In genomic region chr9:70123695-70124094, GRCh38 we compare ENCODE assay signal across 30 cellular contexts.
"Had no signal": no experiment of that assay in that cellular context is flagged by ENCODE, and none has a peak within 500 bp of the region (broad histone marks: within the 10 kb centered on the region; RNA-seq: fewer than 3 reads in every experiment).

No MANE protein-coding gene starts in this region.

- ATAC-seq: activated CD4-positive, alpha-beta T cell treated with anti-CD3 and anti-CD28 coated beads for 36 hours; activated CD8-positive, alpha-beta memory T cell treated with anti-CD3 and anti-CD28 coated beads, Interleukin-2, amount 10 ng/mL, durations not matched to agents 7 days and 5 days; activated CD8-positive, alpha-beta T cell treated with anti-CD3 and anti-CD28 coated beads, Interleukin-2, amount 10 ng/mL, durations not matched to agents 7 days and 5 days; activated naive CD8-positive, alpha-beta T cell treated with anti-CD3 and anti-CD28 coated beads, Interleukin-2, amount 50 U/mL, for 24 hours; esophagus mucosa had no signal

- H3K36me3 ChIP-seq: adrenal gland, ascending aorta, brain microvascular endothelial cell had no signal

- H3K9me3 ChIP-seq: adrenal gland, ascending aorta had no signal

- H3K4me3 Mint-ChIP-seq: activated CD4-positive, alpha-beta memory T cell treated with anti-CD3 and anti-CD28 coated beads for 36 hours; activated CD4-positive, alpha-beta T cell treated with anti-CD3 and anti-CD28 coated beads for 36 hours; activated CD4-positive, alpha-beta T cell treated with anti-CD3 and anti-CD28 coated beads, Interleukin-2, amount 10 ng/mL, durations not matched to agents 24 days and 14 days; activated CD8-positive, alpha-beta memory T cell treated with anti-CD3 and anti-CD28 coated beads, Interleukin-2, amount 10 ng/mL, durations not matched to agents 7 days and 5 days; activated CD8-positive, alpha-beta T cell treated with anti-CD3 and anti-CD28 coated beads, Interleukin-2, amount 10 ng/mL, durations not matched to agents 7 days and 5 days; activated naive CD4-positive, alpha-beta T cell treated with anti-CD3 and anti-CD28 coated beads for 36 hours; activated naive CD4-positive, alpha-beta T cell treated with anti-CD3 and anti-CD28 coated beads, Interleukin-2, amount 50 U/mL, for 24 hours; activated naive CD8-positive, alpha-beta T cell treated with anti-CD3 and anti-CD28 coated beads for 36 hours; activated naive CD8-positive, alpha-beta T cell treated with anti-CD3 and anti-CD28 coated beads, Interleukin-2, amount 50 U/mL, for 24 hours; activated T-helper 1 cell treated with anti-CD3 and anti-CD28 coated beads, Interleukin-12 subunit alpha, Interleukin-12 subunit beta, Interleukin-2, Interleukin-4 antibody, amounts not matched to agents 30 ng/mL and 10 ng/mL and 1 ng/mL, durations not matched to agents 14 hours and 24 hours and 36 hours; dendritic cell treated with granulocyte-macrophage colony-stimulating factor and Interleukin-4, amounts not matched to agents 40 ng/mL and 50 ng/mL, for 4 days; endodermal cell had no signal

- H3K4me1 ChIP-seq: ascending aorta had no signal

- H3K27ac Mint-ChIP-seq: activated CD4-positive, alpha-beta memory T cell treated with anti-CD3 and anti-CD28 coated beads for 36 hours; activated CD4-positive, alpha-beta T cell treated with anti-CD3 and anti-CD28 coated beads for 36 hours; activated CD4-positive, alpha-beta T cell treated with anti-CD3 and anti-CD28 coated beads, Interleukin-2, amount 10 ng/mL, durations not matched to agents 24 days and 14 days; activated CD8-positive, alpha-beta memory T cell treated with anti-CD3 and anti-CD28 coated beads, Interleukin-2, amount 10 ng/mL, durations not matched to agents 7 days and 5 days; activated CD8-positive, alpha-beta T cell treated with anti-CD3 and anti-CD28 coated beads, Interleukin-2, amount 10 ng/mL, durations not matched to agents 7 days and 5 days; activated naive CD4-positive, alpha-beta T cell treated with anti-CD3 and anti-CD28 coated beads for 36 hours; activated naive CD4-positive, alpha-beta T cell treated with anti-CD3 and anti-CD28 coated beads, Interleukin-2, amount 50 U/mL, for 24 hours; activated naive CD8-positive, alpha-beta T cell treated with anti-CD3 and anti-CD28 coated beads for 36 hours; activated naive CD8-positive, alpha-beta T cell treated with anti-CD3 and anti-CD28 coated beads, Interleukin-2, amount 50 U/mL, for 24 hours; activated T-helper 1 cell treated with anti-CD3 and anti-CD28 coated beads, Interleukin-12 subunit alpha, Interleukin-12 subunit beta, Interleukin-2, Interleukin-4 antibody, amounts not matched to agents 30 ng/mL and 10 ng/mL and 1 ng/mL, durations not matched to agents 14 hours and 24 hours and 36 hours; activated T-helper 2 cell treated with anti-CD3 and anti-CD28 coated beads, Interferon-gamma antibody, Interleukin-2, Interleukin-4, amounts not matched to agents 10 μg/mL and 5 μg/mL and 100 μg/mL, durations not matched to agents 14 hours and 24 hours and 36 hours; dendritic cell treated with granulocyte-macrophage colony-stimulating factor and Interleukin-4, amounts not matched to agents 40 ng/mL and 50 ng/mL, for 4 days; endodermal cell had no signal

- DNase-seq: activated CD4-positive, alpha-beta memory T cell treated with anti-CD3 and anti-CD28 coated beads for 36 hours; activated CD4-positive, alpha-beta T cell treated with anti-CD3 and anti-CD28 coated beads for 36 hours; activated CD4-positive, alpha-beta T cell treated with anti-CD3 and anti-CD28 coated beads, Interleukin-2, amount 10 ng/mL, durations not matched to agents 24 days and 14 days; activated CD4-positive, CD25-positive, alpha-beta regulatory T cell; activated CD4-positive, CD25-positive, alpha-beta regulatory T cell treated with anti-CD3 and anti-CD28 coated beads, Interleukin-2, amount 50 U/mL, for 72 hours; activated CD8-positive, alpha-beta memory T cell treated with anti-CD3 and anti-CD28 coated beads, Interleukin-2, amount 10 ng/mL, durations not matched to agents 7 days and 5 days; activated CD8-positive, alpha-beta memory T cell treated with anti-CD3 and anti-CD28 coated beads, Interleukin-2, amount 50 U/mL, for 4 hours; activated CD8-positive, alpha-beta T cell treated with anti-CD3 and anti-CD28 coated beads, Interleukin-2, amount 10 ng/mL, durations not matched to agents 7 days and 5 days; activated effector memory CD4-positive, alpha-beta T cell treated with anti-CD3 and anti-CD28 coated beads, Interleukin-2, amount 50 U/mL, for 16 hours; activated naive CD4-positive, alpha-beta T cell treated with anti-CD3 and anti-CD28 coated beads for 36 hours; activated naive CD8-positive, alpha-beta T cell treated with anti-CD3 and anti-CD28 coated beads for 36 hours; activated naive CD8-positive, alpha-beta T cell treated with anti-CD3 and anti-CD28 coated beads, Interleukin-2, amount 50 U/mL, for 24 hours; activated T-cell treated with anti-CD3 and anti-CD28 coated beads, Interleukin-2, amount 50 U/mL, for 1 hour; activated T-cell treated with anti-CD3 and anti-CD28 coated beads, Interleukin-2, amount 50 U/mL, for 48 hours; adrenal gland; brain microvascular endothelial cell; caudate nucleus; dorsolateral prefrontal cortex; effector memory CD4-positive, alpha-beta T cell; endodermal cell; foreskin fibroblast; T-helper 2 cell had no signal

- H3K9me3 Mint-ChIP-seq: activated CD4-positive, alpha-beta memory T cell treated with anti-CD3 and anti-CD28 coated beads for 36 hours; activated CD4-positive, alpha-beta T cell treated with anti-CD3 and anti-CD28 coated beads, Interleukin-2, amount 10 ng/mL, durations not matched to agents 24 days and 14 days; activated naive CD4-positive, alpha-beta T cell treated with anti-CD3 and anti-CD28 coated beads for 36 hours; activated naive CD4-positive, alpha-beta T cell treated with anti-CD3 and anti-CD28 coated beads, Interleukin-2, amount 50 U/mL, for 24 hours; activated naive CD8-positive, alpha-beta T cell treated with anti-CD3 and anti-CD28 coated beads for 36 hours; activated naive CD8-positive, alpha-beta T cell treated with anti-CD3 and anti-CD28 coated beads, Interleukin-2, amount 50 U/mL, for 24 hours; activated T-helper 1 cell treated with anti-CD3 and anti-CD28 coated beads, Interleukin-12 subunit alpha, Interleukin-12 subunit beta, Interleukin-2, Interleukin-4 antibody, amounts not matched to agents 30 ng/mL and 10 ng/mL and 1 ng/mL, durations not matched to agents 14 hours and 24 hours and 36 hours; activated T-helper 2 cell treated with anti-CD3 and anti-CD28 coated beads, Interferon-gamma antibody, Interleukin-2, Interleukin-4, amounts not matched to agents 10 μg/mL and 5 μg/mL and 100 μg/mL, durations not matched to agents 14 hours and 24 hours and 36 hours; dendritic cell treated with granulocyte-macrophage colony-stimulating factor and Interleukin-4, amounts not matched to agents 40 ng/mL and 50 ng/mL, for 4 days; endodermal cell had no signal

- H3K4me3 ChIP-seq: adrenal gland, ascending aorta, coronary artery, dorsolateral prefrontal cortex had no signal

- H3K27me3 Mint-ChIP-seq: activated CD4-positive, alpha-beta memory T cell treated with anti-CD3 and anti-CD28 coated beads for 36 hours; activated CD4-positive, alpha-beta T cell treated with anti-CD3 and anti-CD28 coated beads for 36 hours; activated naive CD4-positive, alpha-beta T cell treated with anti-CD3 and anti-CD28 coated beads, Interleukin-2, amount 50 U/mL, for 24 hours; activated naive CD8-positive, alpha-beta T cell treated with anti-CD3 and anti-CD28 coated beads for 36 hours; activated naive CD8-positive, alpha-beta T cell treated with anti-CD3 and anti-CD28 coated beads, Interleukin-2, amount 50 U/mL, for 24 hours; dendritic cell treated with granulocyte-macrophage colony-stimulating factor and Interleukin-4, amounts not matched to agents 40 ng/mL and 50 ng/mL, for 4 days had no signal

- FAIRE-seq: frontal cortex had no signal

- H3K27ac ChIP-seq: adrenal gland, ascending aorta, brain microvascular endothelial cell, coronary artery, dorsolateral prefrontal cortex had no signal

- H3K4me1 Mint-ChIP-seq: activated CD4-positive, alpha-beta T cell treated with anti-CD3 and anti-CD28 coated beads for 36 hours; activated CD4-positive, alpha-beta T cell treated with anti-CD3 and anti-CD28 coated beads, Interleukin-2, amount 10 ng/mL, durations not matched to agents 24 days and 14 days; activated CD8-positive, alpha-beta memory T cell treated with anti-CD3 and anti-CD28 coated beads, Interleukin-2, amount 10 ng/mL, durations not matched to agents 7 days and 5 days; activated naive CD4-positive, alpha-beta T cell treated with anti-CD3 and anti-CD28 coated beads, Interleukin-2, amount 50 U/mL, for 24 hours; activated naive CD8-positive, alpha-beta T cell treated with anti-CD3 and anti-CD28 coated beads for 36 hours had no signal

- H3K27me3 ChIP-seq: adrenal gland, ascending aorta, brain microvascular endothelial cell, dorsolateral prefrontal cortex had no signal

- H3K36me3 Mint-ChIP-seq: activated CD4-positive, alpha-beta memory T cell treated with anti-CD3 and anti-CD28 coated beads for 36 hours; activated CD8-positive, alpha-beta memory T cell treated with anti-CD3 and anti-CD28 coated beads, Interleukin-2, amount 10 ng/mL, durations not matched to agents 7 days and 5 days; activated naive CD4-positive, alpha-beta T cell treated with anti-CD3 and anti-CD28 coated beads, Interleukin-2, amount 50 U/mL, for 24 hours; activated naive CD8-positive, alpha-beta T cell treated with anti-CD3 and anti-CD28 coated beads for 36 hours had no signal
